10 cellular contexts compared by ENCODE assay signal in the genomic region with DNA sequence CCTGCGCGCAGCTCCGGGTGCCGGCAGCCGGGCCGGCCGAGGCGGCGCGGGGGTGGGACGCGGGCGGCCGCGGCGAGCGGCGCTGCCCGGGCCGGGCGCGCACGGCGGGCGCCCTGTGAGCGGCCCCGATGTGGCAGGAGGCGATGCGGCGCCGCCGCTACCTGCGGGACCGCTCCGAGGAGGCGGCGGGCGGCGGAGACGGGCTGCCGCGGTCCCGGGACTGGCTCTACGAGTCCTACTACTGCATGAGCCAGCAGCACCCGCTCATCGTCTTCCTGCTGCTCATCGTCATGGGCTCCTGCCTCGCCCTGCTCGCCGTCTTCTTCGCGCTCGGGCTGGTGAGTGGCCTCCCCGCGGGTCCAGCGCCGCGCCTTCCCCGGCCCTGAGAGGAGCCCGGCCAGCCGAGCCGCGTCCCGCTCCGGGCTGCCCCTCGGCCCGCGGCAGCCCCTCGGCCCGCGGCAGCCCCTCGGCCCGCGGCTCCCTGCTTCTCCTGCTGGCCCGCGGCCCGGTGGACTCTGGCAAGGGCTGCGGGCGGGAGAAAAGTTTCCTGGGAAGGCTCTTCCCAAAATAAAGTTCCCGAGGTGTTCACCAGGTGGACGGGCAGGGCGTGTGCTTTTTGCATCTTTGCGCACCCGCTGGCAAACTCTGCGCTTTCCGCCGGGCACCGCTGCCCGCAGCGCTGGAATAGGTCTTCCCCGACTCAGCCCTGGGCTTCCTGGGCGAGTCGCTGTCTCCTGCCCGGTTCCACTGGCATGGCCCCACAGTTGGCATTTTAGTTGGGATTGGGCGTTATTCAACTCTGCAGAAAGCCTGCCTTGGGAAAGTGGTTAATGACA. TPM values are rescaled to one million over a fixed set of nuclear protein-coding genes. Genes with fewer than 3 reads are reported as not detected.
DNase-seq lines count a peak whose midpoint lies in the region; ATAC-seq and TF ChIP-seq lines count a peak whose summit lies in the region.
"Had no signal": no experiment of that assay in that cellular context is flagged by ENCODE, and none has a peak within 500 bp of the region (broad histone marks: within the 10 kb centered on the region; RNA-seq: fewer than 3 reads in every experiment).

No MANE protein-coding gene starts in this region.

- TF ChIP-seq POLR2A in spleen (IDR thresholded peaks at IDR 0.05): no peak

- TF ChIP-seq CTCF in VCaP (conservative IDR thresholded peaks at IDR 0.05) (no peak), spleen (IDR thresholded peaks at IDR 0.05 in 8 of 11, conservative IDR thresholded peaks at IDR 0.05 in 3 of 11) (no peak)

- H3K27me3 ChIP-seq in spleen (replicated peaks in 1 of 7): peaks cover 3 to 61% (median 32%) of the 10 kb centered on the region in 7 donors

- no peaks in the 10 kb centered on the region for H3K9me3 Mint-ChIP-seq in activated naive CD4-positive, alpha-beta T cell treated with anti-CD3 and anti-CD28 coated beads, Interleukin-2, amount 10 ng/mL, durations not matched to agents 7 days and 5 days
- H3K9me3 Mint-ChIP-seq: activated naive CD4-positive, alpha-beta T cell treated with anti-CD3 and anti-CD28 coated beads, Interleukin-2, amount 50 U/mL, for 24 hours had no signal

- no peak overlapping the region for H3K4me3 Mint-ChIP-seq in activated naive CD4-positive, alpha-beta T cell treated with anti-CD3 and anti-CD28 coated beads, Interleukin-2, amount 10 ng/mL, durations not matched to agents 7 days and 5 days
- H3K4me3 Mint-ChIP-seq: activated naive CD4-positive, alpha-beta T cell treated with anti-CD3 and anti-CD28 coated beads, Interleukin-2, amount 50 U/mL, for 24 hours had no signal

- DNase-seq in NCI-H2081 (lab: John Stamatoyannopoulos, UW): peak; percentile 25 to 48
- DNase-seq in NCI-H2081 treated with DMSO at 0.1 percent for 48 hours (lab: John Stamatoyannopoulos, UW): no peak
- no peak for DNase-seq in spleen
- DNase-seq in activated naive CD4-positive, alpha-beta T cell treated with anti-CD3 and anti-CD28 coated beads, Interleukin-2, amount 10 ng/mL, durations not matched to agents 7 days and 5 days: no peak
- no peak for DNase-seq in NCI-H2029 treated with DMSO at 0.1 percent for 48 hours (lab: John Stamatoyannopoulos, UW)

- intact Hi-C loops in spleen (cut with DNase I; ENCODE audit: low total_unique reads): no loop called here

- H3K4me1 ChIP-seq in spleen: peaks cover 0 to 21% (median 5%) of the 10 kb centered on the region in 6 donors

- ATAC-seq in HG02571 (IDR thresholded peaks at IDR 0.05; ENCODE audit: unreplicated experiment): no peak

- H3K27me3 Mint-ChIP-seq in activated naive CD4-positive, alpha-beta T cell treated with anti-CD3 and anti-CD28 coated beads, Interleukin-2, amount 10 ng/mL, durations not matched to agents 7 days and 5 days: peaks cover 55% of the 10 kb centered on the region

- H3K4me1 Mint-ChIP-seq in activated naive CD4-positive, alpha-beta T cell treated with anti-CD3 and anti-CD28 coated beads, Interleukin-2, amount 10 ng/mL, durations not matched to agents 7 days and 5 days: peaks cover 4% of the 10 kb centered on the region

- peaks cover 3% of the 10 kb centered on the region for H3K36me3 Mint-ChIP-seq in activated naive CD4-positive, alpha-beta T cell treated with anti-CD3 and anti-CD28 coated beads, Interleukin-2, amount 10 ng/mL, durations not matched to agents 7 days and 5 days
- H3K36me3 Mint-ChIP-seq: activated naive CD4-positive, alpha-beta T cell treated with anti-CD3 and anti-CD28 coated beads, Interleukin-2, amount 50 U/mL, for 24 hours had no signal

- no peak overlapping the region for H3K27ac Mint-ChIP-seq in activated naive CD4-positive, alpha-beta T cell treated with anti-CD3 and anti-CD28 coated beads, Interleukin-2, amount 10 ng/mL, durations not matched to agents 7 days and 5 days
- H3K27ac Mint-ChIP-seq: activated naive CD4-positive, alpha-beta T cell treated with anti-CD3 and anti-CD28 coated beads, Interleukin-2, amount 50 U/mL, for 24 hours had no signal

- H3K27ac ChIP-seq in VCaP: peak overlapping the region; percentile 88
- no peak overlapping the region for H3K27ac ChIP-seq in spleen

- no peaks in the 10 kb centered on the region for H3K36me3 ChIP-seq in spleen

- H3K4me3 ChIP-seq in iPS-18c (ENCODE audit: insufficient read depth, low read depth, low read length): peak overlapping the region; percentile 66
- H3K4me3 ChIP-seq in spleen: peak overlapping the region in 7 of 8 donors; percentile 4 to 62 (median 30)

- CTCF ChIA-PET in activated naive CD4-positive, alpha-beta T cell treated with anti-CD3 and anti-CD28 coated beads, Interleukin-2, amount 10 ng/mL, durations not matched to agents 7 days and 5 days (lab: Charles Lee): no interaction called here

- H3K9me3 ChIP-seq in iPS-18c (ENCODE audit: control insufficient read depth, insufficient read depth, low read length) (no peaks in the 10 kb centered on the region), spleen (no peaks in the 10 kb centered on the region)

- WGBS in spleen, 5 donors: 3 to 8% (median 4%) methylated on average over 26 to 95 of the region's 95 CpGs

RNA-seq across cellular contexts. Expression of a gene that starts 0.4 kb away (rescaled TPM):
- total RNA-seq in spleen: 1 to 10 TPM in 1 of 7 donors, under 1 TPM in 6; 0.10 to 1.5 (median 0.49) TPM
- under 1 TPM; 0.02 to 0.07 (median 0.06) TPM for polyA plus RNA-seq in spleen
- total RNA-seq: NCI-H460 had no signal

Comparison
In these comparisons a context has a peak if more than half of its experiments do, and no peak if none do; other contexts are left out.
1. DNase-seq: peak in NCI-H2081 (2 of 2); none in NCI-H2081 treated with DMSO at 0.1 percent for 48 hours (single experiment), spleen (single experiment), activated naive CD4-positive, alpha-beta T cell treated with anti-CD3 and anti-CD28 coated beads, Interleukin-2, amount 10 ng/mL, durations not matched to agents 7 days and 5 days (single experiment) and NCI-H2029 treated with DMSO at 0.1 percent for 48 hours (single experiment).